ENCODE assay signal across 8 cellular contexts in genomic region chr12:117155278-117156060, GRCh38. TPM values are rescaled to one million over a fixed set of nuclear protein-coding genes. Genes with fewer than 3 reads are reported as not detected.
DNase-seq lines count a peak whose midpoint lies in the region; ATAC-seq and TF ChIP-seq lines count a peak whose summit lies in the region.

No MANE protein-coding gene starts in this region.

- no peak overlapping the region for H3K4me3 ChIP-seq in GM12864 (ENCODE audit: low read depth, low read length)
- no peak overlapping the region for H3K4me3 ChIP-seq in coronary artery

- no peak overlapping the region for H3K27ac ChIP-seq in coronary artery

- peak; percentile 61 for DNase-seq in GM12864 (ENCODE audit: low read depth)
- peak; percentile 58 for DNase-seq in NCI-H2107 treated with DMSO at 0.1 percent for 48 hours (lab: John Stamatoyannopoulos, UW; ENCODE audit: unreplicated experiment)
- DNase-seq in activated CD4-positive, alpha-beta T cell treated with anti-CD3 and anti-CD28 coated beads for 48 hours: peak; percentile 90
- DNase-seq in coronary artery (ENCODE audit: low spot score): no peak
- DNase-seq in mucosa of gallbladder (ENCODE audit: low spot score): peak; percentile 57
- DNase-seq in stimulated activated CD8-positive, alpha-beta memory T cell treated with anti-CD3 and anti-CD28 coated beads, Interleukin-7, amount 100 ng/mL, for 48 hours (ENCODE audit: extremely low read depth in 1 of 2, low read depth in 1 of 2): peak; percentile 45 to 76

- TF ChIP-seq CTCF in GM12864 (IDR thresholded peaks at IDR 0.05; ENCODE audit: low read depth, low read length, missing control alignments): peak; percentile 89
- peak; percentile 44 for TF ChIP-seq CTCF in coronary artery (IDR thresholded peaks at IDR 0.05)

- peak; percentile 68 for ATAC-seq in HG02798 (IDR thresholded peaks at IDR 0.05; ENCODE audit: poor library complexity, unreplicated experiment)
- ATAC-seq in GM18520 (IDR thresholded peaks at IDR 0.05; ENCODE audit: unreplicated experiment): no peak

RNA-seq across cellular contexts. Expression of gene FBXO21, which starts 34.8 kb away (rescaled TPM):
- total RNA-seq in mucosa of gallbladder: 69.4 TPM

RNA-seq across cellular contexts. Expression of gene TESC, which starts 56.3 kb away (rescaled TPM):
- 260 TPM for total RNA-seq in mucosa of gallbladder
